ENCODE assay signal across 10 cellular contexts in genomic region chr14:91395998-91396660, GRCh38. TPM values are rescaled to one million over a fixed set of nuclear protein-coding genes. Genes with fewer than 3 reads are reported as not detected.
A peak's percentile ranks its signal among the peaks of the same experiment; 100 is the strongest.
DNase-seq lines count a peak whose midpoint lies in the region; ATAC-seq and TF ChIP-seq lines count a peak whose summit lies in the region.
"Had no signal": no experiment of that assay in that cellular context is flagged by ENCODE, and none has a peak within 500 bp of the region (broad histone marks: within the 10 kb centered on the region; RNA-seq: fewer than 3 reads in every experiment).

No MANE protein-coding gene starts in this region.

- no peak for DNase-seq in activated CD4-positive, alpha-beta T cell treated with anti-CD3 and anti-CD28 coated beads, Interleukin-2, amount 10 ng/mL, durations not matched to agents 24 days and 14 days
- DNase-seq in activated CD4-positive, alpha-beta T cell treated with anti-CD3 and anti-CD28 coated beads for 1 hour: no peak
- DNase-seq in OCI-LY7 (ENCODE audit: low spot score): no peak
- DNase-seq in epithelial cell of esophagus (ENCODE audit: low read depth): peak; percentile 91
- DNase-seq in stimulated activated naive B cell treated with anti-CD40 and anti-IgM and Interleukin-4, amounts not matched to agents 10 μg/mL and 1 μg/mL and 100 μg/mL, for 72 hours: no peak
- DNase-seq in SK-N-DZ (ENCODE audit: low spot score): no peak
- DNase-seq: NCI-H2029 treated with DMSO at 0.1 percent for 48 hours; stimulated activated naive CD4-positive, alpha-beta T cell had no signal

- H3K9me3 Mint-ChIP-seq in activated CD4-positive, alpha-beta T cell treated with anti-CD3 and anti-CD28 coated beads, Interleukin-2, amount 10 ng/mL, durations not matched to agents 24 days and 14 days: no peaks in the 10 kb centered on the region
- H3K9me3 Mint-ChIP-seq in stimulated activated naive B cell treated with anti-CD40 and anti-IgM and Interleukin-4, amounts not matched to agents 10 μg/mL and 1 μg/mL and 100 μg/mL, for 72 hours: no peaks in the 10 kb centered on the region

- H3K36me3 ChIP-seq in OCI-LY7 (ENCODE audit: insufficient read depth, low read length): peaks cover 57% of the 10 kb centered on the region

- peak overlapping the region; percentile 98 for H3K4me2 ChIP-seq in OCI-LY7 (ENCODE audit: low read length)

- TF ChIP-seq CTCF in OCI-LY7 (conservative IDR thresholded peaks at IDR 0.05; ENCODE audit: low read length): no peak
- TF ChIP-seq CTCF in epithelial cell of esophagus (IDR thresholded peaks at IDR 0.05; ENCODE audit: insufficient read depth, low read depth, low read length, missing control alignments): no peak

- peak overlapping the region; percentile 74 for H3K4me3 Mint-ChIP-seq in activated CD4-positive, alpha-beta T cell treated with anti-CD3 and anti-CD28 coated beads, Interleukin-2, amount 10 ng/mL, durations not matched to agents 24 days and 14 days
- peak overlapping the region in 1 of 2 donors; percentile 63 for H3K4me3 Mint-ChIP-seq in stimulated activated naive B cell treated with anti-CD40 and anti-IgM and Interleukin-4, amounts not matched to agents 10 μg/mL and 1 μg/mL and 100 μg/mL, for 72 hours

- POLR2A ChIA-PET in OCI-LY7 (lab: Charles Lee): interaction anchor here (0.8 to 3.0 kb wide), 8 partner anchors 14 to 39 kb away, joined by 3 to 12 read pairs (median 8); partner anchors contain the start of gene CCDC88C

- H3K27me3 Mint-ChIP-seq in activated CD4-positive, alpha-beta T cell treated with anti-CD3 and anti-CD28 coated beads, Interleukin-2, amount 10 ng/mL, durations not matched to agents 24 days and 14 days: no peaks in the 10 kb centered on the region
- H3K27me3 Mint-ChIP-seq in stimulated activated naive B cell treated with anti-CD40 and anti-IgM and Interleukin-4, amounts not matched to agents 10 μg/mL and 1 μg/mL and 100 μg/mL, for 72 hours: no peaks in the 10 kb centered on the region

- BruUV-seq in OCI-LY7 (replicated peaks; lab: Mats Ljungman, UMichigan): no TSS peak

- intact Hi-C loops in activated CD4-positive, alpha-beta T cell treated with anti-CD3 and anti-CD28 coated beads, Interleukin-2, amount 10 ng/mL, durations not matched to agents 24 days and 14 days (cut with micrococcal nuclease): loop anchor here (2.0 kb wide), 1 partner anchor 15 kb away; no protein-coding TSS in a partner anchor
- intact Hi-C loops in OCI-LY7 (cut with micrococcal nuclease; ENCODE audit: unreplicated experiment): no loop called here

- no peaks in the 10 kb centered on the region for H3K9me2 ChIP-seq in OCI-LY7 (ENCODE audit: insufficient read depth, low read length)

- no peaks in the 10 kb centered on the region for H3K9me3 ChIP-seq in OCI-LY7 (ENCODE audit: low read length)

- ATAC-seq in stimulated activated naive B cell treated with anti-CD40 and anti-IgM and Interleukin-4, amounts not matched to agents 10 μg/mL and 1 μg/mL and 100 μg/mL, for 72 hours (replicated peaks): no peak
- ATAC-seq in HG03460 (IDR thresholded peaks at IDR 0.05; ENCODE audit: unreplicated experiment) (no peak), HG02938 (IDR thresholded peaks at IDR 0.05; ENCODE audit: unreplicated experiment) (no peak)

- H3K4me3 ChIP-seq in OCI-LY7 (ENCODE audit: low read depth, low read length, poor library complexity, severe bottlenecking) (peak overlapping the region; percentile 63), epithelial cell of esophagus (ENCODE audit: low read length) (peak overlapping the region; percentile 36)

- H3K27ac Mint-ChIP-seq in activated CD4-positive, alpha-beta T cell treated with anti-CD3 and anti-CD28 coated beads, Interleukin-2, amount 10 ng/mL, durations not matched to agents 24 days and 14 days: peak overlapping the region; percentile 92
- peak overlapping the region; percentile 89 for H3K27ac Mint-ChIP-seq in stimulated activated naive B cell treated with anti-CD40 and anti-IgM and Interleukin-4, amounts not matched to agents 10 μg/mL and 1 μg/mL and 100 μg/mL, for 72 hours

- peaks cover 42% of the 10 kb centered on the region for H4K20me1 ChIP-seq in OCI-LY7 (ENCODE audit: insufficient read depth, low read length)

- peaks cover 96% of the 10 kb centered on the region for H3K4me1 ChIP-seq in OCI-LY7 (ENCODE audit: insufficient read depth, low read length, poor library complexity, severe bottlenecking)

- peak overlapping the region; percentile 89 for H3K27ac ChIP-seq in OCI-LY7 (ENCODE audit: low read depth, low read length, poor library complexity, severe bottlenecking)

- CTCF ChIA-PET in OCI-LY7 (lab: Charles Lee; ENCODE audit: unreplicated experiment): interaction anchor here (0.9 kb wide), 1 partner anchor 21 kb away, joined by 6 read pairs; no protein-coding TSS in a partner anchor

- peaks cover 75% of the 10 kb centered on the region for H3K4me1 Mint-ChIP-seq in activated CD4-positive, alpha-beta T cell treated with anti-CD3 and anti-CD28 coated beads, Interleukin-2, amount 10 ng/mL, durations not matched to agents 24 days and 14 days
- peaks cover 73 to 97% of the 10 kb centered on the region in 2 donors for H3K4me1 Mint-ChIP-seq in stimulated activated naive B cell treated with anti-CD40 and anti-IgM and Interleukin-4, amounts not matched to agents 10 μg/mL and 1 μg/mL and 100 μg/mL, for 72 hours

- H2AFZ ChIP-seq in OCI-LY7 (ENCODE audit: low read length): no peak overlapping the region

- peaks cover 31% of the 10 kb centered on the region for H3K36me3 Mint-ChIP-seq in activated CD4-positive, alpha-beta T cell treated with anti-CD3 and anti-CD28 coated beads, Interleukin-2, amount 10 ng/mL, durations not matched to agents 24 days and 14 days (ENCODE audit: low read depth)
- peaks cover 27 to 47% of the 10 kb centered on the region in 2 donors for H3K36me3 Mint-ChIP-seq in stimulated activated naive B cell treated with anti-CD40 and anti-IgM and Interleukin-4, amounts not matched to agents 10 μg/mL and 1 μg/mL and 100 μg/mL, for 72 hours

- H3K79me2 ChIP-seq in OCI-LY7 (ENCODE audit: insufficient read depth, low read depth, low read length): peaks cover 100% of the 10 kb centered on the region

RNA-seq across cellular contexts. Expression of gene CCDC88C, which starts 21.5 kb away (rescaled TPM):
- total RNA-seq in activated CD4-positive, alpha-beta T cell treated with anti-CD3 and anti-CD28 coated beads, Interleukin-2, amount 10 ng/mL, durations not matched to agents 24 days and 14 days: 79.7 and 89.9 TPM in 2 replicates
- 89.3 and 137 TPM in 2 replicates for total RNA-seq in OCI-LY7 (2014; rRNA removed; shearing (Covaris generic))
- 253 and 262 TPM in 2 replicates for total RNA-seq in OCI-LY7 (2022)
- polyA plus RNA-seq in SK-N-DZ (2014; cell fraction: cytosol; rRNA removed): 3.7 and 4.2 TPM in 2 replicates
- 7.4 and 8.6 TPM in 2 replicates for polyA plus RNA-seq in SK-N-DZ (2014; cell fraction: nucleus; rRNA removed)
